In the genomic region with DNA sequence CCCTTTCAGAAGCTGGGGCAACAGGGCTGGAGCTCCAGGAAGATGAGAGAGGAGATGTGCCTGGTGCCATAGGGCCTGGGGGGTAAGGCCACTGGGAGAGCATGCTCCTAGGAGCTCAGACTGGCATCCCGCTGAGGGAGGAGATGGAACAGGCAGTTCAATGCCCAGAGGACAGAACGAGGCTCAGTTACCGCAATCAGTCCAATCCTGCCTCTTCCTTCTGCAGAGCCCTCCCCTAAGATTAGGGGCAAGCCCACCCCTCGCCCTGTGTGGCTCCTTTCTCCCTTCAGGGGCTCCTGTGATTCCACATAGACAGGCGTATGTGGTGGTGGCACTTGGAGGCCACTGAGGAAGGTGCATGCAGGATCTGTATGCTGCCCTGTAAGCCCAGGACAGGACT, we compare ENCODE assay signal across 38 cellular contexts. TPM values are rescaled to one million over a fixed set of nuclear protein-coding genes. Genes with fewer than 3 reads are reported as not detected.
"Had no signal": no experiment of that assay in that cellular context is flagged by ENCODE, and none has a peak within 500 bp of the region (broad histone marks: within the 10 kb centered on the region; RNA-seq: fewer than 3 reads in every experiment).

No MANE protein-coding gene starts in this region.

- H3K27ac Mint-ChIP-seq: activated B cell treated with CpG ODN at 0.5 μM for 24 hours; activated CD4-positive, alpha-beta memory T cell treated with anti-CD3 and anti-CD28 coated beads for 36 hours; activated naive CD8-positive, alpha-beta T cell treated with anti-CD3 and anti-CD28 coated beads for 36 hours; T-helper 17 cell had no signal

- H3K27ac ChIP-seq: brain microvascular endothelial cell, Peyer's patch, SJSA1, VCaP had no signal

- ATAC-seq: activated T-cell treated with anti-CD3 and anti-CD28 coated beads, Interleukin-2, amount 50 U/mL, for 4 hours; PC-3; T-helper 17 cell had no signal

- H3K4me2 ChIP-seq: SK-N-SH had no signal

- H3K4me3 ChIP-seq: Peyer's patch, SJSA1 had no signal

- H3K36me3 ChIP-seq: brain microvascular endothelial cell, Peyer's patch, SJSA1 had no signal

- H3K27me3 ChIP-seq: brain microvascular endothelial cell, Peyer's patch, SJSA1 had no signal

- H3K36me3 Mint-ChIP-seq: activated CD4-positive, alpha-beta memory T cell treated with anti-CD3 and anti-CD28 coated beads for 36 hours had no signal

- H3K9ac ChIP-seq: SK-N-SH had no signal

- H3K4me3 Mint-ChIP-seq: activated B cell treated with CpG ODN at 0.5 μM for 24 hours; activated CD4-positive, alpha-beta memory T cell treated with anti-CD3 and anti-CD28 coated beads for 36 hours; activated naive CD8-positive, alpha-beta T cell treated with anti-CD3 and anti-CD28 coated beads for 36 hours; activated T-cell treated with anti-CD3 and anti-CD28 coated beads, Interleukin-2, amount 50 U/mL, for 4 hours; central memory CD8-positive, alpha-beta T cell; T-helper 17 cell had no signal

- DNase-seq: activated B cell treated with CpG ODN at 0.5 μM for 24 hours; activated CD4-positive, alpha-beta memory T cell treated with anti-CD3 and anti-CD28 coated beads for 36 hours; activated CD4-positive, alpha-beta T cell treated with anti-CD3 and anti-CD28 coated beads for 4 hours; activated CD4-positive, alpha-beta T cell treated with anti-CD3 and anti-CD28 coated beads, Interleukin-2, amount 50 U/mL, for 1 hour; activated CD4-positive, CD25-positive, alpha-beta regulatory T cell treated with anti-CD3 and anti-CD28 coated beads, Interleukin-2, amount 50 U/mL, for 72 hours; activated CD8-positive, alpha-beta memory T cell treated with anti-CD3 and anti-CD28 coated beads, Interleukin-2, amount 50 U/mL, for 4 hours; activated effector memory CD4-positive, alpha-beta T cell treated with anti-CD3 and anti-CD28 coated beads, Interleukin-2, amount 50 U/mL, for 16 hours; activated naive CD4-positive, alpha-beta T cell; activated naive CD4-positive, alpha-beta T cell treated with anti-CD3 and anti-CD28 coated beads, Interleukin-2, amount 50 U/mL, for 16 hours; activated naive CD8-positive, alpha-beta T cell treated with anti-CD3 and anti-CD28 coated beads for 36 hours; activated T-cell treated with anti-CD3 and anti-CD28 coated beads for 4 hours; activated T-cell treated with anti-CD3 and anti-CD28 coated beads, Interleukin-2, amount 50 U/mL, for 4 hours; amniotic stem cell; aorta; brain microvascular endothelial cell; Kasumi-1; KG1; MM.1S; MV-4-11; NCI-H1092; NCI-H1436 treated with DMSO at 0.1 percent for 48 hours; NCI-H1694 treated with DMSO at 0.1 percent for 48 hours; NCI-H2029 treated with DMSO at 0.1 percent for 48 hours; NCI-H2107; NCI-H2171; NCI-H510A; NCI-H526; NCI-H748 treated with DMSO at 0.1 percent for 48 hours; NK-92 treated with Interleukin-12 subunit alpha and Interleukin-12 subunit beta, amount 100 ng/mL, for 24 hours; PC-3; Peyer's patch; RPMI8226; SHP77 treated with DMSO at 0.1 percent for 48 hours; SK-N-SH; T-helper 17 cell had no signal

- H3K27me3 Mint-ChIP-seq: activated B cell treated with CpG ODN at 0.5 μM for 24 hours; activated CD4-positive, alpha-beta memory T cell treated with anti-CD3 and anti-CD28 coated beads for 36 hours; activated naive CD8-positive, alpha-beta T cell treated with anti-CD3 and anti-CD28 coated beads for 36 hours; central memory CD8-positive, alpha-beta T cell; T-helper 17 cell had no signal

- H3K9me3 ChIP-seq: Peyer's patch, SJSA1, SK-N-SH had no signal

- H3K9me3 Mint-ChIP-seq: activated B cell treated with CpG ODN at 0.5 μM for 24 hours; activated CD4-positive, alpha-beta memory T cell treated with anti-CD3 and anti-CD28 coated beads for 36 hours; activated naive CD8-positive, alpha-beta T cell treated with anti-CD3 and anti-CD28 coated beads for 36 hours; activated T-cell treated with anti-CD3 and anti-CD28 coated beads, Interleukin-2, amount 50 U/mL, for 4 hours; central memory CD8-positive, alpha-beta T cell had no signal

- H3K9me2 ChIP-seq: SK-N-SH had no signal

RNA-seq across cellular contexts. Expression of a gene that starts 2.4 kb away (rescaled TPM):
- total RNA-seq: activated B cell treated with CpG ODN at 0.5 μM for 24 hours; activated T-cell treated with anti-CD3 and anti-CD28 coated beads, Interleukin-2, amount 50 U/mL, for 4 hours; PC-3; Peyer's patch; SJSA1 had no signal
- polyA plus RNA-seq: SK-N-SH had no signal

RNA-seq across cellular contexts. Expression of a gene that starts 16.1 kb away (rescaled TPM):
- total RNA-seq: activated B cell treated with CpG ODN at 0.5 μM for 24 hours; activated CD4-positive, alpha-beta memory T cell treated with anti-CD3 and anti-CD28 coated beads for 36 hours; activated naive CD8-positive, alpha-beta T cell treated with anti-CD3 and anti-CD28 coated beads for 36 hours; activated T-cell treated with anti-CD3 and anti-CD28 coated beads, Interleukin-2, amount 50 U/mL, for 4 hours; aorta; PC-3; Peyer's patch; SJSA1; T-helper 17 cell had no signal
- polyA plus RNA-seq: aorta, SK-N-SH had no signal

RNA-seq across cellular contexts. Expression of a gene that starts 56.9 kb away (rescaled TPM):
- total RNA-seq: activated CD4-positive, alpha-beta memory T cell treated with anti-CD3 and anti-CD28 coated beads for 36 hours; activated naive CD8-positive, alpha-beta T cell treated with anti-CD3 and anti-CD28 coated beads for 36 hours; SJSA1; T-helper 17 cell had no signal
- polyA plus RNA-seq: aorta, SK-N-SH had no signal
